Comparison of ENCODE assay signal across 8 cellular contexts in genomic region chr11:86138958-86139357, GRCh38.
DNase-seq lines count a peak whose midpoint lies in the region; ATAC-seq, FAIRE-seq and TF ChIP-seq lines count a peak whose summit lies in the region.

No MANE protein-coding gene starts in this region.

- DNase-seq in GM13976 (ENCODE audit: low spot score) (peak; percentile 53), H54 (ENCODE audit: insufficient read length, low spot score) (no peak), mesothelial cell of epicardium (ENCODE audit: low spot score in 2 of 2, unreplicated experiment in 2 of 2) (no peak), NCI-H146 treated with DMSO at 0.1 percent for 48 hours (lab: John Stamatoyannopoulos, UW; ENCODE audit: unreplicated experiment) (no peak), G401 (ENCODE audit: low spot score) (no peak)
- DNase-seq in activated naive CD8-positive, alpha-beta T cell treated with anti-CD3 and anti-CD28 coated beads, Interleukin-2, amount 10 ng/mL, durations not matched to agents 7 days and 5 days, result no peak

- POLR2A ChIA-PET in activated naive CD8-positive, alpha-beta T cell treated with anti-CD3 and anti-CD28 coated beads, Interleukin-2, amount 10 ng/mL, durations not matched to agents 7 days and 5 days (lab: Charles Lee), result interaction anchor here (0.5 to 1.0 kb wide), 4 partner anchors 12 to 73 kb away, joined by 3 to 4 read pairs (median 4); partner anchors contain the start of gene PICALM

- peaks cover 43% of the 10 kb centered on the region for H3K4me1 Mint-ChIP-seq in activated naive CD8-positive, alpha-beta T cell treated with anti-CD3 and anti-CD28 coated beads, Interleukin-2, amount 10 ng/mL, durations not matched to agents 7 days and 5 days
- peaks cover 5% of the 10 kb centered on the region for H3K4me1 Mint-ChIP-seq in mesothelial cell of epicardium

- peak overlapping the region; percentile 69 for H3K4me3 Mint-ChIP-seq in activated naive CD8-positive, alpha-beta T cell treated with anti-CD3 and anti-CD28 coated beads, Interleukin-2, amount 10 ng/mL, durations not matched to agents 7 days and 5 days
- H3K4me3 Mint-ChIP-seq in mesothelial cell of epicardium, result no peak overlapping the region

- H3K9me3 Mint-ChIP-seq in activated naive CD8-positive, alpha-beta T cell treated with anti-CD3 and anti-CD28 coated beads, Interleukin-2, amount 10 ng/mL, durations not matched to agents 7 days and 5 days, result no peaks in the 10 kb centered on the region
- no peaks in the 10 kb centered on the region for H3K9me3 Mint-ChIP-seq in mesothelial cell of epicardium

- FAIRE-seq in H54 (lab: Jason Lieb, UNC), result no peak

- H3K27me3 Mint-ChIP-seq in activated naive CD8-positive, alpha-beta T cell treated with anti-CD3 and anti-CD28 coated beads, Interleukin-2, amount 10 ng/mL, durations not matched to agents 7 days and 5 days, result no peaks in the 10 kb centered on the region
- no peaks in the 10 kb centered on the region for H3K27me3 Mint-ChIP-seq in mesothelial cell of epicardium (ENCODE audit: low read depth)

- H3K27ac Mint-ChIP-seq in activated naive CD8-positive, alpha-beta T cell treated with anti-CD3 and anti-CD28 coated beads, Interleukin-2, amount 10 ng/mL, durations not matched to agents 7 days and 5 days, result peak overlapping the region; percentile 95
- no peak overlapping the region for H3K27ac Mint-ChIP-seq in mesothelial cell of epicardium

- TF ChIP-seq CTCF in GM13976 (IDR thresholded peaks at IDR 0.05; ENCODE audit: borderline replicate concordance, control extremely low read depth, extremely low read depth, insufficient read depth, missing control alignments) (no peak), mesothelial cell of epicardium (IDR thresholded peaks at IDR 0.05; ENCODE audit: unreplicated experiment) (no peak)

- H3K36me3 Mint-ChIP-seq in activated naive CD8-positive, alpha-beta T cell treated with anti-CD3 and anti-CD28 coated beads, Interleukin-2, amount 10 ng/mL, durations not matched to agents 7 days and 5 days, result no peaks in the 10 kb centered on the region
- no peaks in the 10 kb centered on the region for H3K36me3 Mint-ChIP-seq in mesothelial cell of epicardium

- TF ChIP-seq POLR2A in H54 (IDR thresholded peaks at IDR 0.05; ENCODE audit: low read depth, low read length), result no peak

- in situ Hi-C loops in GM13976 (cut with MboI; ENCODE audit: low sequenced_read_pairs, unreplicated experiment) (no loop called here), G401 (cut with HindIII; ENCODE audit: low sequenced_read_pairs) (no loop called here)

- ATAC-seq in GM21367 (IDR thresholded peaks at IDR 0.05; ENCODE audit: unreplicated experiment) (peak; percentile 80), HG03571 (IDR thresholded peaks at IDR 0.05; ENCODE audit: unreplicated experiment) (peak; percentile 90)
- ATAC-seq in activated naive CD8-positive, alpha-beta T cell treated with anti-CD3 and anti-CD28 coated beads, Interleukin-2, amount 10 ng/mL, durations not matched to agents 7 days and 5 days (ENCODE audit: low read depth), result peak; percentile 76
